ENCODE assay signal across 27 cellular contexts in the genomic region with DNA sequence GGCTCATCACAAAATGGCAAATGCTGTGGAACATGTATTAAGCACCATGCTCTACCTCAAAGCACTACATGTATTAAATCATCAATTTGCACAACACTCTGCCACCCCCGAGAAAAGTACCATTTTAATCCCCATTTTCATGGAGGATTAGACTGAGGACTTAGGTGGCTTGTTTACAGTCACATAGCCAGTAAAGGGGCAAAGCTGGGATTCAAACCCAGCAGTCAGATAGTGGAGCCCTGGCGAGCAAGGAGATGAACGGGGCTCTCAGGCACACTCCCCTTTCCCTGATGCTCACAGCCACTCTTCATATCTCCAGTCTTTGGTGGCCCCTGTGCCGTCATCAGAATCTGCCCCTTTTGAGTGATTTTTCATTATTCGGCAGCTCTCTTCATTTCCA.
"Had no signal": no experiment of that assay in that cellular context is flagged by ENCODE, and none has a peak within 500 bp of the region (broad histone marks: within the 10 kb centered on the region; RNA-seq: fewer than 3 reads in every experiment).

No MANE protein-coding gene starts in this region.

- H3K4me1 ChIP-seq: pancreas, psoas muscle, right lobe of liver, sigmoid colon, stomach, tibial nerve, upper lobe of left lung, vagina had no signal

- ATAC-seq: naive thymus-derived CD4-positive, alpha-beta T cell; natural killer cell; pancreas; psoas muscle; right cardiac atrium; right lobe of liver; stimulated activated effector memory CD8-positive, alpha-beta T cell treated with anti-CD3 and anti-CD28 coated beads, Interleukin-12 subunit alpha, Interleukin-12 subunit beta, amount 100 ng/mL, for 72 hours; stimulated activated naive B cell treated with anti-CD40 and anti-IgM and Interleukin-4, amounts not matched to agents 10 μg/mL and 1 μg/mL and 100 μg/mL, for 72 hours had no signal

- H3K4me1 Mint-ChIP-seq: naive thymus-derived CD4-positive, alpha-beta T cell; natural killer cell; nephron; stimulated activated effector memory CD8-positive, alpha-beta T cell treated with anti-CD3 and anti-CD28 coated beads, Interleukin-12 subunit alpha, Interleukin-12 subunit beta, amount 100 ng/mL, for 72 hours; stimulated activated naive B cell treated with anti-CD40 and anti-IgM and Interleukin-4, amounts not matched to agents 10 μg/mL and 1 μg/mL and 100 μg/mL, for 72 hours had no signal

- H3K9me3 Mint-ChIP-seq: natural killer cell; nephron; stimulated activated effector memory CD8-positive, alpha-beta T cell treated with anti-CD3 and anti-CD28 coated beads, Interleukin-12 subunit alpha, Interleukin-12 subunit beta, amount 100 ng/mL, for 72 hours; stimulated activated naive B cell treated with anti-CD40 and anti-IgM and Interleukin-4, amounts not matched to agents 10 μg/mL and 1 μg/mL and 100 μg/mL, for 72 hours; stimulated activated naive CD8-positive, alpha-beta T cell treated with anti-CD3 and anti-CD28 coated beads, Interleukin-15, Interleukin-2, amounts not matched to agents 100 ng/mL and 50 ng/mL, for 24 hours had no signal

- H3K27me3 ChIP-seq: pancreas, right lobe of liver, sigmoid colon, thyroid gland, tibial nerve, upper lobe of left lung, vagina had no signal

- H3K27ac ChIP-seq: neutrophil, pancreas, psoas muscle, right lobe of liver, sigmoid colon, stomach, thoracic aorta, thyroid gland, tibial nerve, upper lobe of left lung, vagina had no signal

- H3K4me3 ChIP-seq: pancreas, psoas muscle, right lobe of liver, sigmoid colon, stomach, thoracic aorta, thyroid gland, tibial nerve, upper lobe of left lung, vagina had no signal

- H3K27ac Mint-ChIP-seq: naive thymus-derived CD4-positive, alpha-beta T cell; natural killer cell; nephron; progenitor cell of endocrine pancreas; stimulated activated effector memory CD8-positive, alpha-beta T cell treated with anti-CD3 and anti-CD28 coated beads, Interleukin-12 subunit alpha, Interleukin-12 subunit beta, amount 100 ng/mL, for 72 hours; stimulated activated naive B cell treated with anti-CD40 and anti-IgM and Interleukin-4, amounts not matched to agents 10 μg/mL and 1 μg/mL and 100 μg/mL, for 72 hours; stimulated activated naive CD8-positive, alpha-beta T cell treated with anti-CD3 and anti-CD28 coated beads, Interleukin-15, Interleukin-2, amounts not matched to agents 100 ng/mL and 50 ng/mL, for 24 hours had no signal

- H3K9me3 ChIP-seq: neutrophil, pancreas, psoas muscle, right lobe of liver, sigmoid colon, stomach, thoracic aorta, thyroid gland, tibial nerve, upper lobe of left lung, vagina had no signal

- H3K36me3 ChIP-seq: neutrophil, pancreas, right lobe of liver, sigmoid colon, stomach, thoracic aorta, thyroid gland, tibial nerve, upper lobe of left lung, vagina had no signal

- H3K4me3 Mint-ChIP-seq: naive thymus-derived CD4-positive, alpha-beta T cell; natural killer cell; nephron; stimulated activated effector memory CD8-positive, alpha-beta T cell treated with anti-CD3 and anti-CD28 coated beads, Interleukin-12 subunit alpha, Interleukin-12 subunit beta, amount 100 ng/mL, for 72 hours; stimulated activated naive B cell treated with anti-CD40 and anti-IgM and Interleukin-4, amounts not matched to agents 10 μg/mL and 1 μg/mL and 100 μg/mL, for 72 hours; stimulated activated naive CD8-positive, alpha-beta T cell treated with anti-CD3 and anti-CD28 coated beads, Interleukin-15, Interleukin-2, amounts not matched to agents 100 ng/mL and 50 ng/mL, for 24 hours had no signal

- DNase-seq: naive thymus-derived CD4-positive, alpha-beta T cell; natural killer cell; nucleus accumbens; pancreas; psoas muscle; right cardiac atrium; right lobe of liver; sigmoid colon; small intestine; stimulated activated CD4-positive, alpha-beta T cell treated with anti-CD3 and anti-CD28 coated beads, Interleukin-15, amount 100 ng/mL, for 24 hours; stimulated activated CD4-positive, alpha-beta T cell treated with anti-CD3 and anti-CD28 coated beads, Interleukin-2, amount 100 ng/mL, for 24 hours; stimulated activated CD4-positive, alpha-beta T cell treated with anti-CD3 and anti-CD28 coated beads, Interleukin-2, amount 100 ng/mL, for 48 hours; stimulated activated CD4-positive, alpha-beta T cell treated with anti-CD3 and anti-CD28 coated beads, Interleukin-4, amount 100 ng/mL, for 24 hours; stimulated activated naive B cell treated with anti-CD40 and anti-IgM and Interleukin-4, amounts not matched to agents 10 μg/mL and 1 μg/mL and 100 μg/mL, for 72 hours; stimulated activated naive CD4-positive, alpha-beta T cell treated with Interleukin-2 at 50 U/mL for 16 hours; stomach; thyroid gland; trophoblast cell; upper lobe of left lung had no signal

- H3K36me3 Mint-ChIP-seq: naive thymus-derived CD4-positive, alpha-beta T cell; natural killer cell; stimulated activated effector memory CD8-positive, alpha-beta T cell treated with anti-CD3 and anti-CD28 coated beads, Interleukin-12 subunit alpha, Interleukin-12 subunit beta, amount 100 ng/mL, for 72 hours; stimulated activated naive B cell treated with anti-CD40 and anti-IgM and Interleukin-4, amounts not matched to agents 10 μg/mL and 1 μg/mL and 100 μg/mL, for 72 hours had no signal
